In genomic region chr13:75512253-75512652, GRCh38 we compare ENCODE assay signal across 13 cellular contexts. TPM values are rescaled to one million over a fixed set of nuclear protein-coding genes. Genes with fewer than 3 reads are reported as not detected.
DNase-seq lines count a peak whose midpoint lies in the region; ATAC-seq and TF ChIP-seq lines count a peak whose summit lies in the region.
"Had no signal": no experiment of that assay in that cellular context is flagged by ENCODE, and none has a peak within 500 bp of the region (broad histone marks: within the 10 kb centered on the region; RNA-seq: fewer than 3 reads in every experiment).

No MANE protein-coding gene starts in this region.

- peak; percentile 95 for ATAC-seq in GM18870 (IDR thresholded peaks at IDR 0.05; ENCODE audit: unreplicated experiment)
- peak; percentile 95 for ATAC-seq in GM21786 (IDR thresholded peaks at IDR 0.05; ENCODE audit: unreplicated experiment)
- peak; percentile 92 for ATAC-seq in HG03457 (IDR thresholded peaks at IDR 0.05; ENCODE audit: unreplicated experiment)
- no peak for ATAC-seq in activated naive CD4-positive, alpha-beta T cell treated with anti-CD3 and anti-CD28 coated beads, Interleukin-2, amount 50 U/mL, for 72 hours
- ATAC-seq: activated CD8-positive, alpha-beta T cell treated with anti-CD3 and anti-CD28 coated beads, Interleukin-2, amount 10 ng/mL, durations not matched to agents 7 days and 5 days; Panc1 had no signal

- no peak overlapping the region for H3K4me3 ChIP-seq in esophagus squamous epithelium
- H3K4me3 ChIP-seq: heart left ventricle had no signal

- no peak overlapping the region for H3K27ac Mint-ChIP-seq in activated naive CD4-positive, alpha-beta T cell treated with anti-CD3 and anti-CD28 coated beads, Interleukin-2, amount 50 U/mL, for 72 hours
- H3K27ac Mint-ChIP-seq: activated CD8-positive, alpha-beta T cell treated with anti-CD3 and anti-CD28 coated beads, Interleukin-2, amount 10 ng/mL, durations not matched to agents 7 days and 5 days; IgD-negative memory B cell; nephron progenitor cell had no signal

- no peaks in the 10 kb centered on the region for H3K36me3 Mint-ChIP-seq in activated naive CD4-positive, alpha-beta T cell treated with anti-CD3 and anti-CD28 coated beads, Interleukin-2, amount 50 U/mL, for 72 hours

- no peak overlapping the region for H3K27ac ChIP-seq in esophagus squamous epithelium
- H3K27ac ChIP-seq: heart left ventricle had no signal

- H3K36me3 ChIP-seq in esophagus squamous epithelium: no peaks in the 10 kb centered on the region
- H3K36me3 ChIP-seq: heart left ventricle had no signal

- DNase-seq in pons (ENCODE audit: low spot score): peak; percentile 80
- no peak for DNase-seq in esophagus squamous epithelium (lab: John Stamatoyannopoulos, UW)
- DNase-seq in activated naive CD4-positive, alpha-beta T cell treated with anti-CD3 and anti-CD28 coated beads, Interleukin-2, amount 50 U/mL, for 72 hours (ENCODE audit: low spot score in 2 of 2): no peak
- no peak for DNase-seq in GOT3 (lab: John Stamatoyannopoulos, UW)
- DNase-seq in NCI-H510A (lab: John Stamatoyannopoulos, UW): no peak
- DNase-seq: activated CD8-positive, alpha-beta T cell treated with anti-CD3 and anti-CD28 coated beads, Interleukin-2, amount 10 ng/mL, durations not matched to agents 7 days and 5 days; heart left ventricle; nephron progenitor cell had no signal

- H3K4me1 ChIP-seq in esophagus squamous epithelium: peaks cover 0 to under 1% (median 0%) of the 10 kb centered on the region in 3 donors

- intact Hi-C loops in esophagus squamous epithelium (cut with DNase I): no loop called here

- peaks cover 0 to 5% of the 10 kb centered on the region in 2 donors for H3K9me3 Mint-ChIP-seq in activated naive CD4-positive, alpha-beta T cell treated with anti-CD3 and anti-CD28 coated beads, Interleukin-2, amount 50 U/mL, for 72 hours
- H3K9me3 Mint-ChIP-seq: nephron progenitor cell had no signal

- no peak for TF ChIP-seq POLR2A in esophagus squamous epithelium (IDR thresholded peaks at IDR 0.05)

- no peaks in the 10 kb centered on the region for H3K27me3 ChIP-seq in esophagus squamous epithelium
- H3K27me3 ChIP-seq: heart left ventricle had no signal

- TF ChIP-seq CTCF in esophagus squamous epithelium (IDR thresholded peaks at IDR 0.05): no peak

- no peaks in the 10 kb centered on the region for H3K9me3 ChIP-seq in esophagus squamous epithelium
- H3K9me3 ChIP-seq: heart left ventricle had no signal

- 72 to 74% methylated on average over 3 of the region's 3 CpGs for WGBS in esophagus squamous epithelium, 2 donors

RNA-seq across cellular contexts. Expression of gene COMMD6, which starts 25.4 kb away (rescaled TPM):
- total RNA-seq in esophagus squamous epithelium: 10 to 100 TPM; 19.0 to 61.4 (median 38.1) TPM
- total RNA-seq in activated naive CD4-positive, alpha-beta T cell treated with anti-CD3 and anti-CD28 coated beads, Interleukin-2, amount 50 U/mL, for 72 hours: 100 to 1,000 TPM; 103 to 129 TPM

RNA-seq across cellular contexts. Expression of gene TBC1D4, which starts 30.3 kb away (rescaled TPM):
- total RNA-seq in esophagus squamous epithelium: 10 to 100 TPM; 14.9 to 20.8 (median 16.6) TPM
- total RNA-seq in activated naive CD4-positive, alpha-beta T cell treated with anti-CD3 and anti-CD28 coated beads, Interleukin-2, amount 50 U/mL, for 72 hours: 10 to 100 TPM; 29.6 to 30.5 TPM

RNA-seq across cellular contexts. Expression of gene UCHL3, which starts 37.3 kb away (rescaled TPM):
- 10 to 100 TPM; 39.9 to 78.2 (median 54.2) TPM for total RNA-seq in esophagus squamous epithelium
- 10 to 100 TPM; 41.9 to 46.7 TPM for total RNA-seq in activated naive CD4-positive, alpha-beta T cell treated with anti-CD3 and anti-CD28 coated beads, Interleukin-2, amount 50 U/mL, for 72 hours

Comparison
In these comparisons a context has a peak if more than half of its experiments do, and no peak if none do; other contexts are left out.
1. ATAC-seq: peak in GM18870 (single experiment), GM21786 (single experiment) and HG03457 (single experiment); none in activated naive CD4-positive, alpha-beta T cell treated with anti-CD3 and anti-CD28 coated beads, Interleukin-2, amount 50 U/mL, for 72 hours (0 of 2).